Comparison of ENCODE assay signal across 9 cellular contexts in genomic region chr5:157548513-157549282, GRCh38. TPM values are rescaled to one million over a fixed set of nuclear protein-coding genes. Genes with fewer than 3 reads are reported as not detected.
A peak's percentile ranks its signal among the peaks of the same experiment; 100 is the strongest.
DNase-seq lines count a peak whose midpoint lies in the region; ATAC-seq and TF ChIP-seq lines count a peak whose summit lies in the region.
"Had no signal": no experiment of that assay in that cellular context is flagged by ENCODE, and none has a peak within 500 bp of the region (broad histone marks: within the 10 kb centered on the region; RNA-seq: fewer than 3 reads in every experiment).

No MANE protein-coding gene starts in this region.

- ATAC-seq in omental fat pad (ENCODE audit: low FRiP score) (peak; percentile 79), HG03139 (IDR thresholded peaks at IDR 0.05; ENCODE audit: unreplicated experiment) (no peak), HG02610 (IDR thresholded peaks at IDR 0.05; ENCODE audit: unreplicated experiment) (no peak)

- H3K36me3 Mint-ChIP-seq in CD4-positive, alpha-beta memory T cell: peaks cover 17 to 34% of the 10 kb centered on the region in 2 donors

- no peaks in the 10 kb centered on the region for H3K27me3 Mint-ChIP-seq in CD4-positive, alpha-beta memory T cell
- H3K27me3 Mint-ChIP-seq: progenitor cell of endocrine pancreas had no signal

- no peaks in the 10 kb centered on the region for H3K27me3 ChIP-seq in CD4-positive, alpha-beta memory T cell (ENCODE audit: insufficient read depth, low read length)

- peaks cover 100% of the 10 kb centered on the region for H3K4me1 ChIP-seq in CD4-positive, alpha-beta memory T cell (ENCODE audit: insufficient read depth, low read length)

- H3K36me3 ChIP-seq in CD4-positive, alpha-beta memory T cell (ENCODE audit: insufficient read depth, low read length): no peaks in the 10 kb centered on the region

- H3K27ac ChIP-seq in CD4-positive, alpha-beta memory T cell (ENCODE audit: low read depth, low read length): peak overlapping the region; percentile 44
- peak overlapping the region; percentile 68 to 85 for H3K27ac ChIP-seq in coronary artery

- H3K9me3 ChIP-seq in CD4-positive, alpha-beta memory T cell (ENCODE audit: control insufficient read depth in 1 of 2, low read length in 2 of 2): no peaks in the 10 kb centered on the region

- no peak overlapping the region for H3K4me3 ChIP-seq in CD4-positive, alpha-beta memory T cell (ENCODE audit: low read length in 2 of 2)
- H3K4me3 ChIP-seq in coronary artery: peak overlapping the region; percentile 32

- H3K4me3 Mint-ChIP-seq in CD4-positive, alpha-beta memory T cell: peak overlapping the region; percentile 31 to 91 (median 79)

- peaks cover 79 to 94% (median 89%) of the 10 kb centered on the region in 4 donors for H3K4me1 Mint-ChIP-seq in CD4-positive, alpha-beta memory T cell

- H3K9me3 Mint-ChIP-seq in CD4-positive, alpha-beta memory T cell: peaks cover 0 to 2% (median 0%) of the 10 kb centered on the region in 8 donors

- DNase-seq in CD4-positive, alpha-beta memory T cell: no peak
- DNase-seq in NCI-H187 (lab: John Stamatoyannopoulos, UW) (peak; percentile 48 to 89), coronary artery (ENCODE audit: low spot score) (peak; percentile 41), omental fat pad (ENCODE audit: low spot score) (no peak), T-helper 9 cell (no peak), LoVo (ENCODE audit: low spot score) (no peak)

- CTCF ChIA-PET in CD4-positive, alpha-beta memory T cell (lab: Charles Lee; ENCODE audit: partially characterized antibody): interaction anchor here (1.1 to 1.6 kb wide), 2 partner anchors 10 to 23 kb away, joined by 4 to 5 read pairs; no protein-coding TSS in a partner anchor

- POLR2A ChIA-PET in CD4-positive, alpha-beta memory T cell (lab: Charles Lee; ENCODE audit: partially characterized antibody): interaction anchor here (0.9 to 4.3 kb wide), 6 partner anchors 8 to 68 kb away, joined by 3 to 60 read pairs (median 4); no protein-coding TSS in a partner anchor

- H3K27ac Mint-ChIP-seq in CD4-positive, alpha-beta memory T cell: peak overlapping the region; percentile 93 to 98 (median 96)
- H3K27ac Mint-ChIP-seq: progenitor cell of endocrine pancreas had no signal

- TF ChIP-seq CTCF in coronary artery (IDR thresholded peaks at IDR 0.05): no peak
- no peak for TF ChIP-seq CTCF in omental fat pad (IDR thresholded peaks at IDR 0.05)

- intact Hi-C loops in CD4-positive, alpha-beta memory T cell (cut with micrococcal nuclease): loop anchor here (1.0 to 10.0 kb wide), 2 partner anchors 7 to 394 kb away; no protein-coding TSS in a partner anchor

RNA-seq across cellular contexts. Expression of gene ADAM19, which starts 26.9 kb away (rescaled TPM):
- total RNA-seq in CD4-positive, alpha-beta memory T cell: 10 to 100 TPM; 31.5 to 33.9 TPM
- polyA plus RNA-seq in CD4-positive, alpha-beta memory T cell: 10 to 100 TPM in 1 of 2 donors, 1 to 10 TPM in 1; 1.9 to 24.4 TPM
- total RNA-seq in omental fat pad: 10 to 100 TPM in 2 of 4 donors, 1 to 10 TPM in 2; 2.1 to 18.0 (median 9.1) TPM

Comparison
In these comparisons a context has a peak if more than half of its experiments do, and no peak if none do; other contexts are left out.
1. DNase-seq: peak in NCI-H187 (2 of 2) and coronary artery (single experiment); none in CD4-positive, alpha-beta memory T cell (0 of 5), omental fat pad (single experiment), T-helper 9 cell (single experiment) and LoVo (single experiment).